Comparison of ENCODE assay signal across 1 cellular context in genomic region chr2:43038720-43039099, GRCh38.
TF ChIP-seq lines count a peak whose summit lies in the region.

No MANE protein-coding gene starts in this region.

TF ChIP-seq in SK-N-SH treated with all-trans-retinoic acid at 6 μM for 48 hours, 23 proteins besides CTCF, POLR2A, EP300 and RAD21 (continued from another document):
- no peak for TF ChIP-seq CSRNP3 (CRISPR knock-in tag; IDR thresholded peaks at IDR 0.05)
TF ChIP-seq in SK-N-SH treated with all-trans-retinoic acid at 6 μM for 48 hours: peak in this region for 1.
